Comparison of ENCODE assay signal across 1 cellular context in genomic region chr1:55334797-55335196, GRCh38.
TF ChIP-seq lines count a peak whose summit lies in the region.

No MANE protein-coding gene starts in this region.

TF ChIP-seq in IMR-90, 13 proteins besides CTCF, POLR2A, EP300 and RAD21 (continued from another document):
- TF ChIP-seq NFE2L2 (IDR thresholded peaks at IDR 0.05; ENCODE audit: low read depth, low read length) (no peak), RCOR1 (IDR thresholded peaks at IDR 0.05; ENCODE audit: insufficient replicate concordance, low read length) (no peak), USF2 (IDR thresholded peaks at IDR 0.05; ENCODE audit: low read depth, low read length) (no peak), FOS (IDR thresholded peaks at IDR 0.05; ENCODE audit: low read depth, low read length) (no peak), ELK1 (IDR thresholded peaks at IDR 0.05; ENCODE audit: borderline replicate concordance, low read depth, low read length) (no peak)
